ENCODE assay signal across 9 cellular contexts in the genomic region with DNA sequence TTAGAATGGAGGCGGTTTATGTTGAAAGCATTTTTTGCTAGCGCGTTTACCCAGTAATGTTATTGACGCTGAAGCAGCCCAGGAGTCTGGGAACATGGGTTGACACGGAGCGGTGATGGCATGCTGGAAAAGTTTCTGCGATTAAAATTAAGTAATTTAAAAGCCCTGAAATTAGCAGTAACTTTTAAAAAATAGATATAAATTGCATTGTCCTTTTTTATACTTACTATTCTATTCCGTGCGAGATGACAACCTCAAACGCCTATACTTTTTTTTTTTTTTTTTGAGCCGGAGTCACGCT. TPM values are rescaled to one million over a fixed set of nuclear protein-coding genes. Genes with fewer than 3 reads are reported as not detected.
DNase-seq lines count a peak whose midpoint lies in the region; ATAC-seq and TF ChIP-seq lines count a peak whose summit lies in the region.
"Had no signal": no experiment of that assay in that cellular context is flagged by ENCODE, and none has a peak within 500 bp of the region (broad histone marks: within the 10 kb centered on the region; RNA-seq: fewer than 3 reads in every experiment).

No MANE protein-coding gene starts in this region.

- peaks cover 19 to 43% (median 29%) of the 10 kb centered on the region in 4 donors for H3K4me1 Mint-ChIP-seq in CD4-positive, alpha-beta memory T cell
- peaks cover 23% of the 10 kb centered on the region for H3K4me1 Mint-ChIP-seq in osteocyte (ENCODE audit: unreplicated experiment)

- H3K4me1 ChIP-seq in CD4-positive, alpha-beta memory T cell (ENCODE audit: insufficient read depth, low read length), result peaks cover 27% of the 10 kb centered on the region
- H3K4me1 ChIP-seq in OCI-LY7 (ENCODE audit: insufficient read depth, low read length, poor library complexity, severe bottlenecking), result peaks cover 16% of the 10 kb centered on the region

- H3K4me2 ChIP-seq in OCI-LY7 (ENCODE audit: low read length), result peak overlapping the region; percentile 71

- H3K36me3 ChIP-seq in CD4-positive, alpha-beta memory T cell (ENCODE audit: insufficient read depth, low read length), result peaks cover 5% of the 10 kb centered on the region
- H3K36me3 ChIP-seq in OCI-LY7 (ENCODE audit: insufficient read depth, low read length), result peaks cover 16% of the 10 kb centered on the region

- no peak for TF ChIP-seq CTCF in OCI-LY7 (conservative IDR thresholded peaks at IDR 0.05; ENCODE audit: low read length)
- no peak for TF ChIP-seq CTCF in epithelial cell of esophagus (IDR thresholded peaks at IDR 0.05; ENCODE audit: insufficient read depth, low read depth, low read length, missing control alignments)
- no peak for TF ChIP-seq CTCF in osteocyte (IDR thresholded peaks at IDR 0.05)

- DNase-seq in CD4-positive, alpha-beta memory T cell, result no peak
- DNase-seq in OCI-LY7 (ENCODE audit: low spot score), result no peak
- DNase-seq in epithelial cell of esophagus (ENCODE audit: low read depth), result no peak
- DNase-seq in osteocyte (ENCODE audit: extremely low spot score, unreplicated experiment), result no peak
- DNase-seq in activated CD4-positive, alpha-beta T cell treated with anti-CD3 and anti-CD28 coated beads for 4 hours, result no peak
- no peak for DNase-seq in NCI-H2171 (lab: John Stamatoyannopoulos, UW)

- H3K79me2 ChIP-seq in OCI-LY7 (ENCODE audit: insufficient read depth, low read depth, low read length), result peaks cover 36% of the 10 kb centered on the region; the same call in 1 of the 2 replicates

- no peaks in the 10 kb centered on the region for H3K9me2 ChIP-seq in OCI-LY7 (ENCODE audit: insufficient read depth, low read length)

- POLR2A ChIA-PET in CD4-positive, alpha-beta memory T cell (lab: Charles Lee; ENCODE audit: partially characterized antibody), result no interaction called here
- POLR2A ChIA-PET in OCI-LY7 (lab: Charles Lee), result no interaction called here

- no peaks in the 10 kb centered on the region for H3K9me3 ChIP-seq in CD4-positive, alpha-beta memory T cell (ENCODE audit: control insufficient read depth in 1 of 2, low read length in 2 of 2)
- H3K9me3 ChIP-seq in OCI-LY7 (ENCODE audit: low read length), result no peaks in the 10 kb centered on the region

- H3K36me3 Mint-ChIP-seq in CD4-positive, alpha-beta memory T cell, result peaks cover 13 to 29% of the 10 kb centered on the region in 2 donors
- peaks cover 21% of the 10 kb centered on the region for H3K36me3 Mint-ChIP-seq in osteocyte (ENCODE audit: unreplicated experiment)

- no TSS peak for BruUV-seq in OCI-LY7 (replicated peaks; lab: Mats Ljungman, UMichigan)

- H3K4me3 Mint-ChIP-seq in CD4-positive, alpha-beta memory T cell, result peak overlapping the region; percentile 87 to 96 (median 95)
- peak overlapping the region; percentile 96 for H3K4me3 Mint-ChIP-seq in osteocyte (ENCODE audit: unreplicated experiment)

- H3K9me3 Mint-ChIP-seq in CD4-positive, alpha-beta memory T cell, result peaks cover 3 to 33% (median 11%) of the 10 kb centered on the region in 8 donors
- peaks cover 8% of the 10 kb centered on the region for H3K9me3 Mint-ChIP-seq in osteocyte (ENCODE audit: unreplicated experiment)

- peak overlapping the region; percentile 92 for H2AFZ ChIP-seq in OCI-LY7 (ENCODE audit: low read length)

- H4K20me1 ChIP-seq in OCI-LY7 (ENCODE audit: insufficient read depth, low read length), result no peaks in the 10 kb centered on the region

- H3K27me3 ChIP-seq in CD4-positive, alpha-beta memory T cell (ENCODE audit: insufficient read depth, low read length), result no peaks in the 10 kb centered on the region

- peak overlapping the region; percentile 84 for H3K27ac ChIP-seq in CD4-positive, alpha-beta memory T cell (ENCODE audit: low read depth, low read length)
- peak overlapping the region; percentile 44 for H3K27ac ChIP-seq in OCI-LY7 (ENCODE audit: low read depth, low read length, poor library complexity, severe bottlenecking)

- H3K27me3 Mint-ChIP-seq in CD4-positive, alpha-beta memory T cell, result no peaks in the 10 kb centered on the region
- no peaks in the 10 kb centered on the region for H3K27me3 Mint-ChIP-seq in osteocyte (ENCODE audit: unreplicated experiment)

- CTCF ChIA-PET in CD4-positive, alpha-beta memory T cell (lab: Charles Lee; ENCODE audit: partially characterized antibody), result no interaction called here
- CTCF ChIA-PET in OCI-LY7 (lab: Charles Lee; ENCODE audit: unreplicated experiment), result no interaction called here

- H3K4me3 ChIP-seq in CD4-positive, alpha-beta memory T cell (ENCODE audit: low read length in 2 of 2), result peak overlapping the region; percentile 92 to 96
- peak overlapping the region; percentile 99 for H3K4me3 ChIP-seq in OCI-LY7 (ENCODE audit: low read depth, low read length, poor library complexity, severe bottlenecking)
- peak overlapping the region; percentile 96 for H3K4me3 ChIP-seq in epithelial cell of esophagus (ENCODE audit: low read length)

- intact Hi-C loops in CD4-positive, alpha-beta memory T cell (cut with micrococcal nuclease), result loop anchor here (1.0 to 5.0 kb wide), 7 partner anchors 55 to 915 kb away; a partner anchor contains a TSS
- intact Hi-C loops in OCI-LY7 (cut with micrococcal nuclease; ENCODE audit: unreplicated experiment), result no loop called here

- no peak for ATAC-seq in GM18867 (IDR thresholded peaks at IDR 0.05; ENCODE audit: unreplicated experiment)
- no peak for ATAC-seq in HG03460 (IDR thresholded peaks at IDR 0.05; ENCODE audit: unreplicated experiment)

- H3K27ac Mint-ChIP-seq in CD4-positive, alpha-beta memory T cell, result peak overlapping the region; percentile 91 to 98 (median 95)
- peak overlapping the region; percentile 95 for H3K27ac Mint-ChIP-seq in osteocyte (ENCODE audit: unreplicated experiment)

RNA-seq across cellular contexts. Expression of a gene that starts 0.6 kb away (rescaled TPM):
- 10 to 100 TPM; 72.0 to 81.1 TPM for total RNA-seq in CD4-positive, alpha-beta memory T cell
- 10 to 100 TPM; 19.0 to 31.0 TPM for polyA plus RNA-seq in CD4-positive, alpha-beta memory T cell
- 18.8 and 19.7 TPM in 2 replicates for total RNA-seq in OCI-LY7 (2014; rRNA removed; shearing (Covaris generic))
- 35.5 and 40.4 TPM in 2 replicates for total RNA-seq in OCI-LY7 (2022)
- 32.9 and 33.2 TPM in 2 replicates for total RNA-seq in osteocyte

RNA-seq across cellular contexts. Expression of a gene that starts 28.9 kb away (rescaled TPM):
- 1 to 10 TPM; 1.0 to 1.3 TPM for total RNA-seq in CD4-positive, alpha-beta memory T cell
- polyA plus RNA-seq in CD4-positive, alpha-beta memory T cell, result 1 to 10 TPM; 1.6 to 1.8 TPM
- 0.18 and 0.63 TPM in 2 replicates for total RNA-seq in OCI-LY7 (2014; rRNA removed; shearing (Covaris generic))
- total RNA-seq in OCI-LY7 (2022) (0.51 and 0.89 TPM in 2 replicates), osteocyte (7.2 and 10.6 TPM in 2 replicates)

RNA-seq across cellular contexts. Expression of a gene that starts 55.0 kb away (rescaled TPM):
- 10 to 100 TPM; 23.0 to 24.3 TPM for total RNA-seq in CD4-positive, alpha-beta memory T cell
- polyA plus RNA-seq in CD4-positive, alpha-beta memory T cell, result 1 to 10 TPM; 3.4 to 4.5 TPM
- 11.6 and 11.8 TPM in 2 replicates for total RNA-seq in OCI-LY7 (2014; rRNA removed; shearing (Covaris generic))
- total RNA-seq in OCI-LY7 (2022) (13.9 and 15.6 TPM in 2 replicates), osteocyte (15.3 and 15.9 TPM in 2 replicates)

RNA-seq across cellular contexts. Expression of a gene that starts 59.3 kb away (rescaled TPM):
- total RNA-seq in CD4-positive, alpha-beta memory T cell, result not detected
- not detected for polyA plus RNA-seq in CD4-positive, alpha-beta memory T cell
- total RNA-seq in OCI-LY7 (2014; rRNA removed; shearing (Covaris generic)), result not detected in 2 replicates
- total RNA-seq in OCI-LY7 (2022) (not detected in 2 replicates), osteocyte (not detected in 2 replicates)
- total RNA-seq: RPMI7951 had no signal
